Comparison of ENCODE assay signal across 17 cellular contexts in the genomic region with DNA sequence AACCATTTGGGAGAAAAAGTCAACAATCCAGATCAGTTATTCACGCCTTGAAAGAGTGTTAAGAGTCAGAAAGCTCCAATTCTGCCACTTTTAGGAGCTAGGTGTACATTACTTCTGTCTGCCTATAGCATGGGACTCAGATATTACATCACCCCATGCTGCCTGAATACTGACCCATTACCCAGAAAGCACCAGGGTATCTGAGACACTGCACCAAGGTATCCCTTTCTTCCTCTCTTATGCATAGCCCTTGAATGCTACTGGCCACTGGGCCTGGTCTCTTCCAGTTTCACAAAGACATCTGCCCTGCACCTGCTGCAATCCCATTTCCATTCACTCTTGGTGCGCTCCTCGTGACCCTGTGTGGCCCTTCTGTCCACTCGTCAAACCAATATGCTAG. TPM values are rescaled to one million over a fixed set of nuclear protein-coding genes. Genes with fewer than 3 reads are reported as not detected.
DNase-seq lines count a peak whose midpoint lies in the region; ATAC-seq and TF ChIP-seq lines count a peak whose summit lies in the region.
"Had no signal": no experiment of that assay in that cellular context is flagged by ENCODE, and none has a peak within 500 bp of the region (broad histone marks: within the 10 kb centered on the region; RNA-seq: fewer than 3 reads in every experiment).

No MANE protein-coding gene starts in this region.

- H3K4me3 ChIP-seq in KMS-11 (IDR thresholded peaks at IDR 0.05; ENCODE audit: insufficient read depth, low read depth, low read length) (no peak overlapping the region), osteoblast (ENCODE audit: insufficient read depth, low read length) (no peak overlapping the region)
- H3K4me3 ChIP-seq: left lung, upper lobe of left lung had no signal

- H2AFZ ChIP-seq in KMS-11 (ENCODE audit: low read depth), result no peak overlapping the region
- H2AFZ ChIP-seq in osteoblast (ENCODE audit: low read length), result no peak overlapping the region

- peak overlapping the region; percentile 35; the same call in 1 of the 2 replicates for H3K4me2 ChIP-seq in KMS-11
- no peak overlapping the region for H3K4me2 ChIP-seq in osteoblast (ENCODE audit: insufficient read depth, low read length)

- no peaks in the 10 kb centered on the region for H3K27me3 ChIP-seq in KMS-11 (ENCODE audit: insufficient read depth, low read depth)
- peaks cover 41% of the 10 kb centered on the region for H3K27me3 ChIP-seq in osteoblast (ENCODE audit: insufficient read depth, low read length)
- H3K27me3 ChIP-seq: dorsolateral prefrontal cortex, left lung, upper lobe of left lung had no signal

- no peaks in the 10 kb centered on the region for H3K27me3 Mint-ChIP-seq in activated B cell treated with CpG ODN at 0.5 μM for 24 hours
- H3K27me3 Mint-ChIP-seq: naive thymus-derived CD8-positive, alpha-beta T cell had no signal

- H3K27ac Mint-ChIP-seq in activated B cell treated with CpG ODN at 0.5 μM for 24 hours, result peak overlapping the region; percentile 47
- H3K27ac Mint-ChIP-seq: CD8-positive, alpha-beta T cell had no signal

- H3K9ac ChIP-seq in KMS-11, result no peak overlapping the region

- peak overlapping the region; percentile 83 for H3K4me3 Mint-ChIP-seq in activated B cell treated with CpG ODN at 0.5 μM for 24 hours
- H3K4me3 Mint-ChIP-seq: CD8-positive, alpha-beta T cell had no signal

- H3K79me2 ChIP-seq in KMS-11 (ENCODE audit: insufficient read depth, low read depth) (peaks cover 36% of the 10 kb centered on the region; the same call in 1 of the 2 replicates), osteoblast (ENCODE audit: insufficient read depth, low read length) (no peaks in the 10 kb centered on the region)

- H3K36me3 ChIP-seq in KMS-11 (ENCODE audit: insufficient read depth), result no peaks in the 10 kb centered on the region
- H3K36me3 ChIP-seq in osteoblast (ENCODE audit: insufficient read depth, low read length), result no peaks in the 10 kb centered on the region
- H3K36me3 ChIP-seq: left lung, upper lobe of left lung had no signal

- intact Hi-C loops in activated B cell treated with CpG ODN at 0.5 μM for 24 hours (cut with micrococcal nuclease), result loop anchor here (2.0 to 5.0 kb wide), 2 partner anchors 13 to 36 kb away; no protein-coding TSS in a partner anchor

- ATAC-seq in activated B cell treated with CpG ODN at 0.5 μM for 24 hours (ENCODE audit: low read depth), result no peak
- ATAC-seq: CD8-positive, alpha-beta T cell; left lung; naive thymus-derived CD8-positive, alpha-beta T cell; right cardiac atrium had no signal

- H3K4me1 Mint-ChIP-seq in activated B cell treated with CpG ODN at 0.5 μM for 24 hours, result peaks cover 75% of the 10 kb centered on the region

- H3K36me3 Mint-ChIP-seq in activated B cell treated with CpG ODN at 0.5 μM for 24 hours (ENCODE audit: low read depth), result peaks cover 3% of the 10 kb centered on the region
- H3K36me3 Mint-ChIP-seq: CD8-positive, alpha-beta T cell; naive thymus-derived CD8-positive, alpha-beta T cell had no signal

- peak; percentile 32 for DNase-seq in DMS53 (lab: John Stamatoyannopoulos, UW)
- DNase-seq in DMS53 treated with DMSO at 0.1 percent for 48 hours (lab: John Stamatoyannopoulos, UW; ENCODE audit: unreplicated experiment), result no peak
- DNase-seq in activated B cell treated with CpG ODN at 0.5 μM for 24 hours, result no peak
- DNase-seq in osteoblast (ENCODE audit: insufficient read length, low spot score, missing footprints), result peak; percentile 80
- DNase-seq in pons (ENCODE audit: low spot score), result no peak
- no peak for DNase-seq in COR-L47 (lab: John Stamatoyannopoulos, UW)
- DNase-seq in medulla oblongata (ENCODE audit: extremely low spot score), result no peak
- DNase-seq: 8988T; activated gamma-delta T cell treated with Interleukin-2 at 50 U/mL for 16 hours; CD8-positive, alpha-beta T cell; dorsolateral prefrontal cortex; left lung; naive thymus-derived CD8-positive, alpha-beta T cell; right cardiac atrium; stimulated activated CD4-positive, alpha-beta T cell treated with anti-CD3 and anti-CD28 coated beads, Interleukin-4, amount 100 ng/mL, for 1 hour; upper lobe of left lung had no signal

- H3K27ac ChIP-seq in KMS-11, result no peak overlapping the region
- no peak overlapping the region for H3K27ac ChIP-seq in osteoblast (ENCODE audit: low read depth, low read length)
- H3K27ac ChIP-seq: dorsolateral prefrontal cortex, left lung, upper lobe of left lung had no signal

- no peaks in the 10 kb centered on the region for H3K9me3 Mint-ChIP-seq in activated B cell treated with CpG ODN at 0.5 μM for 24 hours
- H3K9me3 Mint-ChIP-seq: CD8-positive, alpha-beta T cell; naive thymus-derived CD8-positive, alpha-beta T cell had no signal

- POLR2A ChIA-PET in activated B cell treated with CpG ODN at 0.5 μM for 24 hours (lab: Charles Lee), result interaction anchor here (0.6 to 3.0 kb wide), 4 partner anchors 30 to 78 kb away, joined by 4 to 11 read pairs (median 9); no protein-coding TSS in a partner anchor

- TF ChIP-seq CTCF in KMS-11 (conservative IDR thresholded peaks at IDR 0.05; ENCODE audit: low read depth, low read length), result no peak
- no peak for TF ChIP-seq CTCF in activated B cell treated with CpG ODN at 0.5 μM for 24 hours (IDR thresholded peaks at IDR 0.05)
- no peak for TF ChIP-seq CTCF in osteoblast (IDR thresholded peaks at IDR 0.05; ENCODE audit: extremely low read depth, low read depth, low read length)

- H3K9me3 ChIP-seq in osteoblast (ENCODE audit: low read depth, low read length), result no peaks in the 10 kb centered on the region
- H3K9me3 ChIP-seq: left lung, upper lobe of left lung had no signal

- H3K4me1 ChIP-seq in KMS-11 (ENCODE audit: low read depth, poor library complexity, severe bottlenecking), result peaks cover 51% of the 10 kb centered on the region
- no peaks in the 10 kb centered on the region for H3K4me1 ChIP-seq in osteoblast (ENCODE audit: insufficient read depth, low read length)

- CTCF ChIA-PET in activated B cell treated with CpG ODN at 0.5 μM for 24 hours (lab: Charles Lee), result interaction anchor here (1.4 kb wide), 1 partner anchor 185 kb away, joined by 3 read pairs; no protein-coding TSS in a partner anchor

- H4K20me1 ChIP-seq in KMS-11 (ENCODE audit: insufficient read depth), result no peaks in the 10 kb centered on the region
- H4K20me1 ChIP-seq in osteoblast (ENCODE audit: insufficient read depth, low read length), result no peaks in the 10 kb centered on the region

RNA-seq across cellular contexts. Expression of gene STRBP, which starts 2.6 kb away (rescaled TPM):
- total RNA-seq in activated B cell treated with CpG ODN at 0.5 μM for 24 hours, result 124 and 127 TPM in 2 replicates
- total RNA-seq in osteoblast, result 2.9 TPM in 2 replicates

Comparison
In these comparisons a context has a peak if more than half of its experiments do, and no peak if none do; other contexts are left out.
1. DNase-seq: peak in DMS53 (single experiment) and osteoblast (single experiment); none in DMS53 treated with DMSO at 0.1 percent for 48 hours (single experiment), activated B cell treated with CpG ODN at 0.5 μM for 24 hours (single experiment), pons (single experiment), COR-L47 (single experiment) and medulla oblongata (single experiment).
2. RNA of gene STRBP, which starts 2.6 kb away (total RNA-seq): 124 to 127 TPM in activated B cell treated with CpG ODN at 0.5 μM for 24 hours; 2.9 TPM in osteoblast; every median in the first group is over 10 times any median in the second.